8 cellular contexts compared by ENCODE assay signal in genomic region chr20:32208499-32209154, GRCh38. TPM values are rescaled to one million over a fixed set of nuclear protein-coding genes. Genes with fewer than 3 reads are reported as not detected.
A peak's percentile ranks its signal among the peaks of the same experiment; 100 is the strongest.
DNase-seq lines count a peak whose midpoint lies in the region; ATAC-seq and TF ChIP-seq lines count a peak whose summit lies in the region.

No MANE protein-coding gene starts in this region.

- H3K9ac ChIP-seq in SU-DHL-6 (ENCODE audit: low read length) (peak overlapping the region; percentile 90), skeletal muscle satellite cell (ENCODE audit: low read depth, low read length) (peak overlapping the region; percentile 99)

- peak overlapping the region; percentile 70 for H3K4me2 ChIP-seq in SU-DHL-6 (ENCODE audit: low read depth, low read length, poor library complexity, severe bottlenecking)
- H3K4me2 ChIP-seq in skeletal muscle satellite cell (ENCODE audit: low read length), result peak overlapping the region; percentile 97

- no peak for DNase-seq in fibroblast of villous mesenchyme (ENCODE audit: low read depth)
- DNase-seq in LoVo (ENCODE audit: low spot score), result no peak
- no peak for DNase-seq in NCI-H510A treated with DMSO at 0.1 percent for 48 hours (lab: John Stamatoyannopoulos, UW)
- DNase-seq in NOMO-1 (lab: John Stamatoyannopoulos, UW; ENCODE audit: unreplicated experiment in 2 of 2), result no peak
- no peak for DNase-seq in aorta

- no peaks in the 10 kb centered on the region for H3K27me3 ChIP-seq in SU-DHL-6 (ENCODE audit: low read length)
- H3K27me3 ChIP-seq in skeletal muscle satellite cell (ENCODE audit: control insufficient read depth, insufficient read depth, low read length), result no peaks in the 10 kb centered on the region
- no peaks in the 10 kb centered on the region for H3K27me3 ChIP-seq in aorta (ENCODE audit: control insufficient read depth in 1 of 2, insufficient read depth in 2 of 2, low read length in 1 of 2)

- WGBS in aorta, 2 donors, result 45 to 47% methylated on average over 13 of the region's 13 CpGs

- peak overlapping the region; percentile 71 for H2AFZ ChIP-seq in SU-DHL-6 (ENCODE audit: low read depth, low read length, severe bottlenecking)

- H3K27ac ChIP-seq in HEK293 (ENCODE audit: extremely low read depth, low read depth, low read length), result no peak overlapping the region; the same call in 1 of the 2 replicates
- H3K27ac ChIP-seq in SU-DHL-6 (ENCODE audit: low read depth, low read length), result peak overlapping the region; percentile 36; the same call in 1 of the 2 replicates
- no peak overlapping the region for H3K27ac ChIP-seq in aorta (ENCODE audit: low read depth in 1 of 2, low read length in 2 of 2)

- CTCF ChIA-PET in HEK293 (lab: Yijun Ruan, JAX), result no interaction called here

- H3K4me1 ChIP-seq in HEK293 (ENCODE audit: control insufficient read depth, insufficient read depth, low read length), result peaks cover 6% of the 10 kb centered on the region
- peaks cover 49% of the 10 kb centered on the region for H3K4me1 ChIP-seq in skeletal muscle satellite cell (ENCODE audit: control insufficient read depth, insufficient read depth, low read length)
- H3K4me1 ChIP-seq in aorta (ENCODE audit: control insufficient read depth in 1 of 2, insufficient read depth in 2 of 2, low read length in 2 of 2), result peaks cover 0 to 3% of the 10 kb centered on the region in 2 donors

- H3K4me3 ChIP-seq in HEK293 (ENCODE audit: low read depth, low read length), result peak overlapping the region; percentile 93
- H3K4me3 ChIP-seq in SU-DHL-6 (ENCODE audit: insufficient read depth, low read length, poor library complexity, severe bottlenecking), result peak overlapping the region; percentile 93
- peak overlapping the region; percentile 94 for H3K4me3 ChIP-seq in fibroblast of villous mesenchyme (ENCODE audit: low read depth, low read length)
- H3K4me3 ChIP-seq in skeletal muscle satellite cell (ENCODE audit: low read length), result peak overlapping the region; percentile 100
- H3K4me3 ChIP-seq in aorta (ENCODE audit: low read length in 2 of 2), result peak overlapping the region in 1 of 2 donors; percentile 88

- H4K20me1 ChIP-seq in SU-DHL-6 (ENCODE audit: low read depth, low read length), result peaks cover 2% of the 10 kb centered on the region; the same call in 1 of the 2 replicates

- H3K79me2 ChIP-seq in SU-DHL-6 (ENCODE audit: insufficient read depth, low read length), result peaks cover 63% of the 10 kb centered on the region

- POLR2A ChIA-PET in HEK293 (lab: Yijun Ruan, JAX), result interaction anchor here (0.7 kb wide), 1 partner anchor 1703 kb away, joined by 4 read pairs; no protein-coding TSS in a partner anchor

- no peaks in the 10 kb centered on the region for H3K9me3 ChIP-seq in HEK293 (ENCODE audit: control insufficient read depth, insufficient read depth, low read depth, low read length)
- H3K9me3 ChIP-seq in SU-DHL-6 (ENCODE audit: insufficient read depth, low read length), result no peaks in the 10 kb centered on the region
- no peaks in the 10 kb centered on the region for H3K9me3 ChIP-seq in skeletal muscle satellite cell (replicated peaks; ENCODE audit: low read length)
- H3K9me3 ChIP-seq in aorta (ENCODE audit: control insufficient read depth, low read length), result no peaks in the 10 kb centered on the region

- H3F3A ChIP-seq in SU-DHL-6 (ENCODE audit: insufficient read depth), result peaks cover 9% of the 10 kb centered on the region; the same call in 1 of the 2 replicates

- no peaks in the 10 kb centered on the region for H3K9me2 ChIP-seq in SU-DHL-6 (replicated peaks; ENCODE audit: insufficient read depth, low read length)

- ATAC-seq in aorta (ENCODE audit: low FRiP score), result no peak

- TF ChIP-seq CTCF in HEK293 (tag by site-specific recombination; IDR thresholded peaks at IDR 0.05), result no peak
- no peak for TF ChIP-seq CTCF in SU-DHL-6 (IDR thresholded peaks at IDR 0.05; ENCODE audit: insufficient read depth, low read length, poor library complexity, severe bottlenecking)
- TF ChIP-seq CTCF in fibroblast of villous mesenchyme (IDR thresholded peaks at IDR 0.05; ENCODE audit: insufficient read depth, low read depth, low read length), result no peak

- intact Hi-C loops in aorta (cut with DNase I), result loop anchor here in 1 of 2 donors (10.0 kb wide), 2 partner anchors 146 to 276 kb away; partner anchors contain the start of gene ASXL1

- H3K36me3 ChIP-seq in HEK293 (ENCODE audit: control insufficient read depth in 2 of 2, insufficient read depth in 1 of 2, low read length in 2 of 2) (peaks cover 6 to 64% of the 10 kb centered on the region in 2 experiments; a peak in 2 of 3 replicates), SU-DHL-6 (ENCODE audit: low read length) (peaks cover 3% of the 10 kb centered on the region; the same call in 1 of the 2 replicates), skeletal muscle satellite cell (ENCODE audit: insufficient read depth, low read length) (peaks cover 20% of the 10 kb centered on the region), aorta (ENCODE audit: control insufficient read depth in 1 of 2, insufficient read depth in 2 of 2, low read length in 1 of 2) (peaks cover 0 to 4% of the 10 kb centered on the region in 2 donors)

TF ChIP-seq in HEK293, 187 proteins besides CTCF, POLR2A, EP300 and RAD21:
- TF ChIP-seq, protein P1, sequence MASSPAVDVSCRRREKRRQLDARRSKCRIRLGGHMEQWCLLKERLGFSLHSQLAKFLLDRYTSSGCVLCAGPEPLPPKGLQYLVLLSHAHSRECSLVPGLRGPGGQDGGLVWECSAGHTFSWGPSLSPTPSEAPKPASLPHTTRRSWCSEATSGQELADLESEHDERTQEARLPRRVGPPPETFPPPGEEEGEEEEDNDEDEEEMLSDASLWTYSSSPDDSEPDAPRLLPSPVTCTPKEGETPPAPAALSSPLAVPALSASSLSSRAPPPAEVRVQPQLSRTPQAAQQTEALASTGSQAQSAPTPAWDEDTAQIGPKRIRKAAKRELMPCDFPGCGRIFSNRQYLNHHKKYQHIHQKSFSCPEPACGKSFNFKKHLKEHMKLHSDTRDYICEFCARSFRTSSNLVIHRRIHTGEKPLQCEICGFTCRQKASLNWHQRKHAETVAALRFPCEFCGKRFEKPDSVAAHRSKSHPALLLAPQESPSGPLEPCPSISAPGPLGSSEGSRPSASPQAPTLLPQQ (tag by site-specific recombination; IDR thresholded peaks at IDR 0.05), result no peak
- TF ChIP-seq HOXD13 (CRISPR knock-in tag; IDR thresholded peaks at IDR 0.05; ENCODE audit: borderline replicate concordance), result no peak
- no peak for TF ChIP-seq REPIN1 (tag by site-specific recombination; IDR thresholded peaks at IDR 0.05; ENCODE audit: low read depth)
- TF ChIP-seq ZNF302 (tag by site-specific recombination; IDR thresholded peaks at IDR 0.05; ENCODE audit: low read depth), result no peak
- no peak for TF ChIP-seq SCRT2 (tag by site-specific recombination; IDR thresholded peaks at IDR 0.05)
- no peak for TF ChIP-seq ZSCAN5A (tag by site-specific recombination; IDR thresholded peaks at IDR 0.05)
- no peak for TF ChIP-seq ZNF23 (tag by site-specific recombination; IDR thresholded peaks at IDR 0.05; ENCODE audit: borderline replicate concordance)
- TF ChIP-seq ZNF514 (tag by site-specific recombination; IDR thresholded peaks at IDR 0.05), result no peak
- no peak for TF ChIP-seq ZNF248 (tag by site-specific recombination; IDR thresholded peaks at IDR 0.05)
- TF ChIP-seq ZNF157 (tag by site-specific recombination; IDR thresholded peaks at IDR 0.05), result no peak
- TF ChIP-seq KLF16 (tag by site-specific recombination; IDR thresholded peaks at IDR 0.05), result no peak
- TF ChIP-seq ZNF2 (tag by site-specific recombination; IDR thresholded peaks at IDR 0.05), result no peak
- TF ChIP-seq ZNF664 (tag by site-specific recombination; IDR thresholded peaks at IDR 0.05), result no peak

RNA-seq across cellular contexts. Expression of gene POFUT1, which starts 0.9 kb away (rescaled TPM):
- 43.2 and 50.1 TPM in 2 replicates for total RNA-seq in fibroblast of villous mesenchyme
- total RNA-seq in skeletal muscle satellite cell (2012; rRNA removed), result 49.4 and 52.5 TPM in 2 replicates
- 10 to 100 TPM; 29.8 to 35.2 TPM for total RNA-seq in aorta
- 10 to 100 TPM; 10.6 to 16.5 TPM for polyA plus RNA-seq in aorta

RNA-seq across cellular contexts. Expression of gene PLAGL2, which starts 1.1 kb away (rescaled TPM):
- total RNA-seq in fibroblast of villous mesenchyme (3.9 and 4.3 TPM in 2 replicates), aorta (1 to 10 TPM; 8.2 to 9.8 TPM)
- 2.2 and 3.5 TPM in 2 replicates for total RNA-seq in skeletal muscle satellite cell (2012; rRNA removed)
- 1 to 10 TPM; 1.8 to 2.3 TPM for polyA plus RNA-seq in aorta
